8 cellular contexts compared by ENCODE assay signal in genomic region chr6:2103644-2104523, GRCh38.
A peak's percentile ranks its signal among the peaks of the same experiment; 100 is the strongest.
DNase-seq lines count a peak whose midpoint lies in the region; ATAC-seq and TF ChIP-seq lines count a peak whose summit lies in the region.

No MANE protein-coding gene starts in this region.

- H3K27me3 ChIP-seq in Peyer's patch (no peaks in the 10 kb centered on the region), dorsolateral prefrontal cortex (no peaks in the 10 kb centered on the region), mesendoderm (ENCODE audit: insufficient read depth, low read length, poor library complexity) (no peaks in the 10 kb centered on the region)

- no peak overlapping the region for H3K9ac ChIP-seq in mesendoderm (ENCODE audit: low read length)

- no peak overlapping the region for H3K23ac ChIP-seq in mesendoderm (ENCODE audit: low read length)

- peak in 4 of 6 experiments; percentile 36 to 77 (median 67) for TF ChIP-seq CTCF in Peyer's patch (IDR thresholded peaks at IDR 0.05)
- peak; percentile 30 to 80 (median 63) for TF ChIP-seq CTCF in dorsolateral prefrontal cortex (IDR thresholded peaks at IDR 0.05 in 54 of 56, conservative IDR thresholded peaks at IDR 0.05 in 2 of 56; ENCODE audit: low read depth in 1 of 56, partially characterized antibody in 56 of 56)

- intact Hi-C loops in dorsolateral prefrontal cortex (cut with DNase I) = loop anchor here (2.0 to 10.0 kb wide), 4 partner anchors 251 to 531 kb away; no protein-coding TSS in a partner anchor

- H3K56ac ChIP-seq in mesendoderm (ENCODE audit: low read length) = no peak overlapping the region

- peak; percentile 55 for DNase-seq in DMS53 treated with DMSO at 0.1 percent for 48 hours (lab: John Stamatoyannopoulos, UW; ENCODE audit: unreplicated experiment)
- DNase-seq in HPDE6-E6E7 (ENCODE audit: extremely low spot score) = peak; percentile 52
- DNase-seq in Peyer's patch = no peak
- DNase-seq in dorsolateral prefrontal cortex = no peak
- DNase-seq in mesendoderm = peak; percentile 19

- H2AK5ac ChIP-seq in mesendoderm (ENCODE audit: low read length) = no peak overlapping the region

- no peaks in the 10 kb centered on the region for H3K36me3 ChIP-seq in Peyer's patch
- no peaks in the 10 kb centered on the region for H3K36me3 ChIP-seq in mesendoderm (ENCODE audit: control insufficient read depth, insufficient read depth, low read length)

- H3K18ac ChIP-seq in mesendoderm (ENCODE audit: low read length) = no peak overlapping the region

- H3K4me1 ChIP-seq in Peyer's patch = no peaks in the 10 kb centered on the region
- H3K4me1 ChIP-seq in mesendoderm (ENCODE audit: control insufficient read depth, low read depth, low read length) = no peaks in the 10 kb centered on the region

- no peaks in the 10 kb centered on the region for H3K79me1 ChIP-seq in mesendoderm (ENCODE audit: low read length)

- no peak for TF ChIP-seq POLR2A in Peyer's patch (IDR thresholded peaks at IDR 0.05)

- no peak overlapping the region for H4K5ac ChIP-seq in mesendoderm (ENCODE audit: low read length)

- no peak overlapping the region for H3K4ac ChIP-seq in mesendoderm (ENCODE audit: low read depth, low read length)

- no peak overlapping the region for H2BK5ac ChIP-seq in mesendoderm (ENCODE audit: low read length)

- no peak overlapping the region for H3K4me3 ChIP-seq in Peyer's patch
- peak overlapping the region in 44 of 59 donors; percentile 1 to 50 (median 24) for H3K4me3 ChIP-seq in dorsolateral prefrontal cortex
- H3K4me3 ChIP-seq in mesendoderm (ENCODE audit: low read length) = no peak overlapping the region

- H2BK120ac ChIP-seq in mesendoderm (ENCODE audit: low read depth, low read length) = no peak overlapping the region

- no peaks in the 10 kb centered on the region for H3K79me2 ChIP-seq in mesendoderm (ENCODE audit: control insufficient read depth, insufficient read depth, low read length)

- no peak for ATAC-seq in HG03159 (IDR thresholded peaks at IDR 0.05; ENCODE audit: unreplicated experiment)
- no peak for ATAC-seq in HG03045 (IDR thresholded peaks at IDR 0.05; ENCODE audit: unreplicated experiment)
- ATAC-seq in HG02678 (IDR thresholded peaks at IDR 0.05; ENCODE audit: unreplicated experiment) = no peak

- WGBS in mesendoderm (ENCODE audit: extremely low coverage, insufficient coverage, low lambda C conversion rate) = no CpG with 5 or more reads among the region's 7 CpGs

- H3K27ac ChIP-seq in Peyer's patch = no peak overlapping the region
- H3K27ac ChIP-seq in dorsolateral prefrontal cortex = peak overlapping the region in 44 of 59 donors; percentile 1 to 83 (median 64)
- H3K27ac ChIP-seq in mesendoderm (ENCODE audit: low read depth, low read length) = no peak overlapping the region

- H4K8ac ChIP-seq in mesendoderm (ENCODE audit: low read depth, low read length) = no peak overlapping the region

- H2BK15ac ChIP-seq in mesendoderm (replicated peaks; ENCODE audit: low read depth) = no peak overlapping the region

- no peak overlapping the region for H3K4me2 ChIP-seq in mesendoderm (ENCODE audit: low read length)

- H3K9me3 ChIP-seq in Peyer's patch = no peaks in the 10 kb centered on the region

Comparison
In these comparisons a context has a peak if more than half of its experiments do, and no peak if none do; other contexts are left out.
1. DNase-seq: peak in DMS53 treated with DMSO at 0.1 percent for 48 hours (single experiment), HPDE6-E6E7 (single experiment) and mesendoderm (single experiment); none in Peyer's patch (0 of 3) and dorsolateral prefrontal cortex (0 of 10).
2. H3K27ac ChIP-seq: peak in dorsolateral prefrontal cortex (44 of 59); none in Peyer's patch (0 of 4) and mesendoderm (single experiment).
3. H3K4me3 ChIP-seq: peak in dorsolateral prefrontal cortex (44 of 59); none in Peyer's patch (0 of 4) and mesendoderm (single experiment).